In genomic region chr1:178057131-178057765, GRCh38 we compare ENCODE assay signal across 12 cellular contexts. TPM values are rescaled to one million over a fixed set of nuclear protein-coding genes. Genes with fewer than 3 reads are reported as not detected.
A peak's percentile ranks its signal among the peaks of the same experiment; 100 is the strongest.
DNase-seq lines count a peak whose midpoint lies in the region; ATAC-seq and TF ChIP-seq lines count a peak whose summit lies in the region.
"Had no signal": no experiment of that assay in that cellular context is flagged by ENCODE, and none has a peak within 500 bp of the region (broad histone marks: within the 10 kb centered on the region; RNA-seq: fewer than 3 reads in every experiment).

No MANE protein-coding gene starts in this region.

- no peaks in the 10 kb centered on the region for H3K9me3 ChIP-seq in mucosa of descending colon
- H3K9me3 ChIP-seq in upper lobe of right lung = no peaks in the 10 kb centered on the region

- H3K9me3 Mint-ChIP-seq in endothelial cell (ENCODE audit: unreplicated experiment) = no peaks in the 10 kb centered on the region
- H3K9me3 Mint-ChIP-seq: activated naive CD4-positive, alpha-beta T cell treated with anti-CD3 and anti-CD28 coated beads, Interleukin-2, amount 50 U/mL, for 24 hours had no signal

- TF ChIP-seq CTCF in endothelial cell (IDR thresholded peaks at IDR 0.05; ENCODE audit: unreplicated experiment) (no peak), mucosa of descending colon (IDR thresholded peaks at IDR 0.05) (no peak), upper lobe of right lung (IDR thresholded peaks at IDR 0.05) (no peak)

- H3K4me3 Mint-ChIP-seq in endothelial cell (ENCODE audit: unreplicated experiment) = no peak overlapping the region
- H3K4me3 Mint-ChIP-seq: activated CD4-positive, alpha-beta memory T cell treated with anti-CD3 and anti-CD28 coated beads for 36 hours; activated naive CD4-positive, alpha-beta T cell treated with anti-CD3 and anti-CD28 coated beads, Interleukin-2, amount 50 U/mL, for 24 hours; T-cell had no signal

- peaks cover 88% of the 10 kb centered on the region for H3K4me1 Mint-ChIP-seq in endothelial cell (ENCODE audit: unreplicated experiment)
- H3K4me1 Mint-ChIP-seq: activated naive CD4-positive, alpha-beta T cell treated with anti-CD3 and anti-CD28 coated beads, Interleukin-2, amount 50 U/mL, for 24 hours; T-cell had no signal

- peak; percentile 12 for DNase-seq in NCI-H146 (lab: John Stamatoyannopoulos, UW)
- no peak for DNase-seq in NCI-H146 treated with DMSO at 0.1 percent for 48 hours (lab: John Stamatoyannopoulos, UW; ENCODE audit: unreplicated experiment)
- DNase-seq in endothelial cell (ENCODE audit: low spot score) = no peak
- peak in 1 of 3 donors; percentile 19 for DNase-seq in mucosa of descending colon
- no peak for DNase-seq in upper lobe of right lung
- no peak for DNase-seq in NCI-H187 (lab: John Stamatoyannopoulos, UW)
- no peak for DNase-seq in HCEC 1CT
- no peak for DNase-seq in NCI-H1436 treated with DMSO at 0.1 percent for 48 hours (lab: John Stamatoyannopoulos, UW)
- DNase-seq: activated CD4-positive, alpha-beta memory T cell treated with anti-CD3 and anti-CD28 coated beads for 36 hours; kidney glomerular epithelial cell; T-cell had no signal

- intact Hi-C loops in mucosa of descending colon (cut with DNase I, micrococcal nuclease) (no loop called here), upper lobe of right lung (cut with DNase I) (no loop called here)

- H3K4me3 ChIP-seq in mucosa of descending colon = no peak overlapping the region
- H3K4me3 ChIP-seq in upper lobe of right lung = no peak overlapping the region

- H3K27me3 ChIP-seq in upper lobe of right lung = no peaks in the 10 kb centered on the region

- H3K4me1 ChIP-seq in mucosa of descending colon (ENCODE audit: low read depth) (peaks cover 17% of the 10 kb centered on the region), upper lobe of right lung (peaks cover 58% of the 10 kb centered on the region)

- no peaks in the 10 kb centered on the region for H3K36me3 Mint-ChIP-seq in endothelial cell (ENCODE audit: low read depth, unreplicated experiment)
- H3K36me3 Mint-ChIP-seq: activated CD4-positive, alpha-beta memory T cell treated with anti-CD3 and anti-CD28 coated beads for 36 hours; activated naive CD4-positive, alpha-beta T cell treated with anti-CD3 and anti-CD28 coated beads, Interleukin-2, amount 50 U/mL, for 24 hours; T-cell had no signal

- peaks cover 8% of the 10 kb centered on the region for H3K27me3 Mint-ChIP-seq in endothelial cell (ENCODE audit: unreplicated experiment)
- H3K27me3 Mint-ChIP-seq: activated CD4-positive, alpha-beta memory T cell treated with anti-CD3 and anti-CD28 coated beads for 36 hours had no signal

- H3K27ac ChIP-seq in upper lobe of right lung = peak overlapping the region; percentile 78

- no peaks in the 10 kb centered on the region for H3K36me3 ChIP-seq in mucosa of descending colon (ENCODE audit: low read depth)
- no peaks in the 10 kb centered on the region for H3K36me3 ChIP-seq in upper lobe of right lung

- ATAC-seq in mucosa of descending colon (peak; percentile 51), upper lobe of right lung (peak; percentile 15)
- ATAC-seq: T-cell had no signal

- peak overlapping the region; percentile 96 for H3K27ac Mint-ChIP-seq in endothelial cell (ENCODE audit: unreplicated experiment)
- H3K27ac Mint-ChIP-seq: activated CD4-positive, alpha-beta memory T cell treated with anti-CD3 and anti-CD28 coated beads for 36 hours; activated naive CD4-positive, alpha-beta T cell treated with anti-CD3 and anti-CD28 coated beads, Interleukin-2, amount 50 U/mL, for 24 hours; T-cell had no signal

RNA-seq across cellular contexts. Expression of gene RASAL2, which starts 36.7 kb away (rescaled TPM):
- total RNA-seq in endothelial cell (ENCODE audit: unreplicated experiment) (82.1 TPM), mucosa of descending colon (10 to 100 TPM; 13.0 to 17.5 (median 14.2) TPM), upper lobe of right lung (39.4 TPM)
- total RNA-seq: activated CD4-positive, alpha-beta memory T cell treated with anti-CD3 and anti-CD28 coated beads for 36 hours had no signal
